ENCODE assay signal across 16 cellular contexts in the genomic region with DNA sequence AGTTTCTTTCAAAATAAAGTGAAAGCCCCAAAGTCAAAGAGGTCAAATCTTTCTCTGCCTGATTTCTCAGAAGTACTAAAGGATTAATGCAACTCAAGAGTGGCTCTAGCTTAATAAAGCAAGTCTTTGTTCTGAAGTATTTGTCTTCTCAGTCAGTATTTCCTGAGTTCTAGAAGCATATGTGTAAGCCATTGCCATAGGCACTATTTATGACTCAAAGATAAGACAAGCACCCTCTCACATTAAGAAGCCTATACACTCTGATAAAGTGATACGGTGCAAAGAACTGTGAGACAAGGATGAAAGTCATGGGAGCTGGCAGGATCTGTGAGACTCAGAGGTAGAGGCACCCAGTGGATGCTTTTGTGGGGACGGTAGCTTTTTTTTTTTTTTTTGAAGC.
"Had no signal": no experiment of that assay in that cellular context is flagged by ENCODE, and none has a peak within 500 bp of the region (broad histone marks: within the 10 kb centered on the region; RNA-seq: fewer than 3 reads in every experiment).

No MANE protein-coding gene starts in this region.

- H3K4me1 ChIP-seq: ascending aorta, gastrocnemius medialis, lower lobe of right lung, pancreas, thyroid gland had no signal

- H3K27me3 ChIP-seq: ascending aorta, gastrocnemius medialis, heart left ventricle, pancreas, thyroid gland had no signal

- DNase-seq: activated CD4-positive, alpha-beta T cell treated with anti-CD3 and anti-CD28 coated beads, Interleukin-2, amount 50 U/mL, for 4 hours; activated naive CD4-positive, alpha-beta T cell treated with Interleukin-2 at 50 U/mL for 16 hours; gastrocnemius medialis; heart left ventricle; immature natural killer cell; lower lobe of right lung; naive B cell; pancreas; stimulated activated CD4-positive, alpha-beta T cell treated with anti-CD3 and anti-CD28 coated beads, Interleukin-4, amount 100 ng/mL, for 1 hour; stimulated activated naive B cell treated with anti-CD40 and anti-IgM and Interleukin-4, amounts not matched to agents 10 μg/mL and 1 μg/mL and 100 μg/mL, for 72 hours; T-helper 1 cell; T1000; thyroid gland had no signal

- ATAC-seq: activated CD4-positive, CD25-positive, alpha-beta regulatory T cell treated with anti-CD3 and anti-CD28 coated beads, Interleukin-2, amount 50 U/mL, for 24 hours; activated T-helper 17 cell treated with anti-CD3 and anti-CD28 coated beads, Interleukin-2, amount 50 U/mL, for 72 hours; gastrocnemius medialis; heart left ventricle; lower lobe of right lung; pancreas; stimulated activated naive B cell treated with anti-CD40 and anti-IgM and Interleukin-4, amounts not matched to agents 10 μg/mL and 1 μg/mL and 100 μg/mL, for 72 hours had no signal

- H3K27ac ChIP-seq: ascending aorta, gastrocnemius medialis, heart left ventricle, lower lobe of right lung, pancreas, thyroid gland had no signal

- H3K36me3 ChIP-seq: ascending aorta, gastrocnemius medialis, heart left ventricle, lower lobe of right lung, pancreas, thyroid gland had no signal

- H3K4me3 ChIP-seq: ascending aorta, gastrocnemius medialis, heart left ventricle, lower lobe of right lung, pancreas, thyroid gland had no signal
